ENCODE assay signal across 23 cellular contexts in the genomic region with DNA sequence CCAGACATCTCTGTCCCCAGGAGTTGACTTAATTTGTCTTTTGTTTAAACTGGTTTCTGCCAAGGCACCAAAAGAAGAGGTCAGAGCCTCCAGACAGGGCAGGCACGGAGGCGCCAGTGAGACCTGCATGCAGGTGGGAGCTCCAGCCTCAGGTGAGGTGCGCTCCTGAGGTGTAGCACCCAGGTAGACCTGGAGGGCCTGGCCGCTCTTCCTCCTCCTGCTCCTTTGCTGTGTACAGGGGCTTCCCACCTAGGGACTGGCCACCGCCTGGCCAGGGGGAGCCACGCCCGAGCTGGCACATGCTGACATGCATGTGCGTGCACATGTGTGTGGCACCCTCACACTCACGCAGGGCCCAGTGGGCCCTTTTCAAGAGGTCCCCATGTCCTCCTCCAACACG.
DNase-seq lines count a peak whose midpoint lies in the region; ATAC-seq and TF ChIP-seq lines count a peak whose summit lies in the region.
"Had no signal": no experiment of that assay in that cellular context is flagged by ENCODE, and none has a peak within 500 bp of the region (broad histone marks: within the 10 kb centered on the region; RNA-seq: fewer than 3 reads in every experiment).

No MANE protein-coding gene starts in this region.

- H3K27ac ChIP-seq in coronary artery (peak overlapping the region; percentile 90), osteoblast (ENCODE audit: low read depth, low read length) (no peak overlapping the region), upper lobe of right lung (no peak overlapping the region), gastrocnemius medialis (peak overlapping the region in 1 of 4 donors; percentile 84)

- TF ChIP-seq CTCF in coronary artery (IDR thresholded peaks at IDR 0.05) (no peak), osteoblast (IDR thresholded peaks at IDR 0.05; ENCODE audit: extremely low read depth, low read depth, low read length) (no peak), upper lobe of right lung (IDR thresholded peaks at IDR 0.05) (no peak), gastrocnemius medialis (IDR thresholded peaks at IDR 0.05 in 4 of 5, conservative IDR thresholded peaks at IDR 0.05 in 1 of 5) (no peak)

- ATAC-seq in upper lobe of right lung (no peak), gastrocnemius medialis (no peak), HG03565 (IDR thresholded peaks at IDR 0.05; ENCODE audit: unreplicated experiment) (no peak)
- ATAC-seq: activated T-helper 17 cell treated with anti-CD3 and anti-CD28 coated beads, Interleukin-2, amount 50 U/mL, for 72 hours had no signal

- H3K36me3 ChIP-seq in osteoblast (ENCODE audit: insufficient read depth, low read length): no peaks in the 10 kb centered on the region
- H3K36me3 ChIP-seq in upper lobe of right lung: peaks cover 6% of the 10 kb centered on the region
- no peaks in the 10 kb centered on the region for H3K36me3 ChIP-seq in gastrocnemius medialis

- intact Hi-C loops in upper lobe of right lung (cut with DNase I): no loop called here
- intact Hi-C loops in gastrocnemius medialis (cut with DNase I; ENCODE audit: low total_unique reads): no loop called here

- peak overlapping the region; percentile 9 for H3K27ac Mint-ChIP-seq in activated naive CD4-positive, alpha-beta T cell treated with anti-CD3 and anti-CD28 coated beads, Interleukin-2, amount 10 ng/mL, durations not matched to agents 7 days and 5 days
- H3K27ac Mint-ChIP-seq: activated naive CD8-positive, alpha-beta T cell; activated T-helper 17 cell treated with anti-CD3 and anti-CD28 coated beads, Interleukin-2, amount 50 U/mL, for 72 hours; nephron progenitor cell; WTC11 had no signal

- H3K4me3 ChIP-seq in coronary artery (no peak overlapping the region), osteoblast (ENCODE audit: insufficient read depth, low read length) (no peak overlapping the region), upper lobe of right lung (no peak overlapping the region), gastrocnemius medialis (no peak overlapping the region)
- H3K4me3 ChIP-seq: left lung had no signal

- H3K9me3 ChIP-seq in osteoblast (ENCODE audit: low read depth, low read length) (no peaks in the 10 kb centered on the region), upper lobe of right lung (no peaks in the 10 kb centered on the region), gastrocnemius medialis (no peaks in the 10 kb centered on the region)
- H3K9me3 ChIP-seq: left lung had no signal

- H3K4me2 ChIP-seq in osteoblast (ENCODE audit: insufficient read depth, low read length): no peak overlapping the region

- no peaks in the 10 kb centered on the region for H3K79me2 ChIP-seq in osteoblast (ENCODE audit: insufficient read depth, low read length)

- H4K20me1 ChIP-seq in osteoblast (ENCODE audit: insufficient read depth, low read length): no peaks in the 10 kb centered on the region

- in situ Hi-C loops in gastrocnemius medialis (cut with MboI; ENCODE audit: low sequenced_read_pairs in 4 of 4): no loop called here

- peaks cover 21% of the 10 kb centered on the region for H3K4me1 ChIP-seq in osteoblast (ENCODE audit: insufficient read depth, low read length)
- peaks cover 22% of the 10 kb centered on the region for H3K4me1 ChIP-seq in upper lobe of right lung
- peaks cover 12 to 26% of the 10 kb centered on the region in 2 donors for H3K4me1 ChIP-seq in gastrocnemius medialis

- no peak overlapping the region for H3K4me3 Mint-ChIP-seq in activated naive CD4-positive, alpha-beta T cell treated with anti-CD3 and anti-CD28 coated beads, Interleukin-2, amount 10 ng/mL, durations not matched to agents 7 days and 5 days
- H3K4me3 Mint-ChIP-seq: activated naive CD8-positive, alpha-beta T cell; activated T-helper 17 cell treated with anti-CD3 and anti-CD28 coated beads, Interleukin-2, amount 50 U/mL, for 72 hours; nephron progenitor cell; WTC11 had no signal

- no peak for TF ChIP-seq POLR2A in gastrocnemius medialis (IDR thresholded peaks at IDR 0.05)

- H3K9me3 Mint-ChIP-seq in activated naive CD4-positive, alpha-beta T cell treated with anti-CD3 and anti-CD28 coated beads, Interleukin-2, amount 10 ng/mL, durations not matched to agents 7 days and 5 days: no peaks in the 10 kb centered on the region
- H3K9me3 Mint-ChIP-seq: activated T-helper 17 cell treated with anti-CD3 and anti-CD28 coated beads, Interleukin-2, amount 50 U/mL, for 72 hours; nephron progenitor cell; WTC11 had no signal

- CTCF ChIA-PET in activated naive CD4-positive, alpha-beta T cell treated with anti-CD3 and anti-CD28 coated beads, Interleukin-2, amount 10 ng/mL, durations not matched to agents 7 days and 5 days (lab: Charles Lee): no interaction called here

- no peaks in the 10 kb centered on the region for H3K36me3 Mint-ChIP-seq in activated naive CD4-positive, alpha-beta T cell treated with anti-CD3 and anti-CD28 coated beads, Interleukin-2, amount 10 ng/mL, durations not matched to agents 7 days and 5 days
- H3K36me3 Mint-ChIP-seq: WTC11 had no signal

- peaks cover 4% of the 10 kb centered on the region for H3K4me1 Mint-ChIP-seq in activated naive CD4-positive, alpha-beta T cell treated with anti-CD3 and anti-CD28 coated beads, Interleukin-2, amount 10 ng/mL, durations not matched to agents 7 days and 5 days
- H3K4me1 Mint-ChIP-seq: activated T-helper 17 cell treated with anti-CD3 and anti-CD28 coated beads, Interleukin-2, amount 50 U/mL, for 72 hours had no signal

- H3K27me3 ChIP-seq in osteoblast (ENCODE audit: insufficient read depth, low read length) (peaks cover 16% of the 10 kb centered on the region), upper lobe of right lung (no peaks in the 10 kb centered on the region), gastrocnemius medialis (no peaks in the 10 kb centered on the region)

- DNase-seq in activated naive CD4-positive, alpha-beta T cell treated with anti-CD3 and anti-CD28 coated beads, Interleukin-2, amount 10 ng/mL, durations not matched to agents 7 days and 5 days: no peak
- no peak for DNase-seq in activated naive CD4-positive, alpha-beta T cell treated with anti-CD3 and anti-CD28 coated beads, Interleukin-2, amount 50 U/mL, for 16 hours
- no peak for DNase-seq in coronary artery (ENCODE audit: low spot score)
- peak; percentile 76 for DNase-seq in osteoblast (ENCODE audit: insufficient read length, low spot score, missing footprints)
- peak; percentile 63 for DNase-seq in upper lobe of right lung
- DNase-seq in gastrocnemius medialis: no peak
- no peak for DNase-seq in GM19238 (ENCODE audit: insufficient read length, low spot score)
- DNase-seq: 8988T; activated CD4-positive, alpha-beta T cell treated with anti-CD3 and anti-CD28 coated beads, Interleukin-2, amount 50 U/mL, for 48 hours; activated CD8-positive, alpha-beta memory T cell treated with anti-CD3 and anti-CD28 coated beads, Interleukin-2, amount 50 U/mL, for 48 hours; DMS153; NCI-H1092; NCI-H187 treated with DMSO at 0.1 percent for 48 hours; NCI-H2227 treated with DMSO at 0.1 percent for 48 hours; NCI-H748 treated with DMSO at 0.1 percent for 48 hours; nephron progenitor cell; RPMI8226; substantia nigra had no signal

- H3K27me3 Mint-ChIP-seq in activated naive CD4-positive, alpha-beta T cell treated with anti-CD3 and anti-CD28 coated beads, Interleukin-2, amount 10 ng/mL, durations not matched to agents 7 days and 5 days: peaks cover 20% of the 10 kb centered on the region
- H3K27me3 Mint-ChIP-seq: activated naive CD8-positive, alpha-beta T cell; activated T-helper 17 cell treated with anti-CD3 and anti-CD28 coated beads, Interleukin-2, amount 50 U/mL, for 72 hours had no signal

- no peak overlapping the region for H2AFZ ChIP-seq in osteoblast (ENCODE audit: low read length)

Comparison
In these comparisons a context has a peak if more than half of its experiments do, and no peak if none do; other contexts are left out.
1. DNase-seq: peak in osteoblast (single experiment) and upper lobe of right lung (single experiment); none in activated naive CD4-positive, alpha-beta T cell treated with anti-CD3 and anti-CD28 coated beads, Interleukin-2, amount 10 ng/mL, durations not matched to agents 7 days and 5 days (single experiment), activated naive CD4-positive, alpha-beta T cell treated with anti-CD3 and anti-CD28 coated beads, Interleukin-2, amount 50 U/mL, for 16 hours (single experiment), coronary artery (single experiment), gastrocnemius medialis (0 of 2) and GM19238 (single experiment).
2. H3K27ac ChIP-seq: peak in coronary artery (2 of 2); none in osteoblast (single experiment) and upper lobe of right lung (single experiment).